In the genomic region with DNA sequence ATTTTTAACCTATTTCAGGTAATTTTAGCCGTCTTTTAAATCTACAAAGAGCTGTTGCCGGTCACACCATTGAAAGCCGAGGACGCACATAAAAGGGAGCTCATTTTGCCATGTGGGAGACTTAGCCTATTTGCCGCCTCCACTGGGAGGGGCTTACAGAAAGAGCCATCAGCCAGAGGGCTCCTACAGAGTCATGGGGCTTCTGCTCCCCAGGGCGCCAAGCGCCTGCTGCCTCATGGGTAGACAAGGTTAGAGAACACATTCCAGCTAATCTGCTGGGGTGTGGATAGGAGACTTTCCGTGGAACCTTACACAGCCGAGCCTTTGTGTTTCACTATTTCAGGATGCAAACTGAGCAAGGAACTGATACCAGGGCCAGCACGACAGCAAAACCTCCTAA, we compare ENCODE assay signal across 21 cellular contexts. TPM values are rescaled to one million over a fixed set of nuclear protein-coding genes. Genes with fewer than 3 reads are reported as not detected.
A peak's percentile ranks its signal among the peaks of the same experiment; 100 is the strongest.
DNase-seq lines count a peak whose midpoint lies in the region; ATAC-seq, FAIRE-seq and TF ChIP-seq lines count a peak whose summit lies in the region.
"Had no signal": no experiment of that assay in that cellular context is flagged by ENCODE, and none has a peak within 500 bp of the region (broad histone marks: within the 10 kb centered on the region; RNA-seq: fewer than 3 reads in every experiment).

No MANE protein-coding gene starts in this region.

- H3K4me1 Mint-ChIP-seq in GM23338, result no peaks in the 10 kb centered on the region
- H3K4me1 Mint-ChIP-seq in activated CD4-positive, alpha-beta T cell treated with anti-CD3 and anti-CD28 coated beads, Interleukin-2, amount 10 ng/mL, durations not matched to agents 24 days and 14 days, result no peaks in the 10 kb centered on the region

- H3K27me3 Mint-ChIP-seq in GM23338 (ENCODE audit: insufficient read depth, low read depth, poor library complexity), result no peaks in the 10 kb centered on the region
- no peaks in the 10 kb centered on the region for H3K27me3 Mint-ChIP-seq in activated CD4-positive, alpha-beta T cell treated with anti-CD3 and anti-CD28 coated beads, Interleukin-2, amount 10 ng/mL, durations not matched to agents 24 days and 14 days
- H3K27me3 Mint-ChIP-seq: CD4-positive, alpha-beta memory T cell had no signal

- no peak overlapping the region for H3K27ac Mint-ChIP-seq in GM23338
- no peak overlapping the region for H3K27ac Mint-ChIP-seq in activated CD4-positive, alpha-beta T cell treated with anti-CD3 and anti-CD28 coated beads, Interleukin-2, amount 10 ng/mL, durations not matched to agents 24 days and 14 days

- H3K4me3 ChIP-seq in GM23338 (no peak overlapping the region), H1 (ENCODE audit: extremely low read depth in 1 of 4, insufficient read depth in 2 of 4, low read depth in 3 of 4, low read length in 4 of 4) (no peak overlapping the region), left ventricle myocardium inferior (no peak overlapping the region), psoas muscle (no peak overlapping the region)
- H3K4me3 ChIP-seq: A549, BLaER1 had no signal

- POLR2A ChIA-PET in H1 (lab: Charles Lee; ENCODE audit: partially characterized antibody), result interaction anchor here (1.2 kb wide), 1 partner anchor 12 kb away, joined by 4 read pairs; a partner anchor contains a TSS

- H3K9me3 ChIP-seq in H1 (ENCODE audit: insufficient read depth in 2 of 2, low read depth in 1 of 2, low read length in 1 of 2) (peaks cover 0 to 3% of the 10 kb centered on the region in 2 experiments; a peak in 1 of 4 replicates), left ventricle myocardium inferior (replicated peaks) (no peaks in the 10 kb centered on the region), psoas muscle (no peaks in the 10 kb centered on the region)
- H3K9me3 ChIP-seq: A549, BLaER1, SK-N-SH had no signal

- DNase-seq in GM23338 (ENCODE audit: low spot score) (peak; percentile 40), H1 (ENCODE audit: low read depth in 1 of 2, low spot score in 2 of 2) (no peak), left ventricle myocardium inferior (peak; percentile 40), psoas muscle (no peak), NCI-H1436 treated with DMSO at 0.1 percent for 48 hours (lab: John Stamatoyannopoulos, UW) (no peak), kidney tubule cell (ENCODE audit: low spot score) (no peak)
- DNase-seq in activated CD4-positive, alpha-beta T cell treated with anti-CD3 and anti-CD28 coated beads, Interleukin-2, amount 10 ng/mL, durations not matched to agents 24 days and 14 days, result no peak
- DNase-seq: CD4-positive, alpha-beta memory T cell; DMS53; GOT3; KBM-7; NCI-H1105; NCI-H1694; NCI-H2081 treated with DMSO at 0.1 percent for 48 hours; NCI-H446 treated with DMSO at 0.1 percent for 48 hours; NCI-H69; SHP77; SK-N-SH had no signal

- H3K18ac ChIP-seq in H1 (ENCODE audit: extremely low read depth, low read length), result no peak overlapping the region

- no peak overlapping the region for H3K56ac ChIP-seq in H1 (replicated peaks; ENCODE audit: insufficient read length, low read depth, low read length)

- no peak overlapping the region for H2AK5ac ChIP-seq in H1 (ENCODE audit: low read depth, low read length)

- peaks cover 26% of the 10 kb centered on the region; the same call in 1 of the 2 replicates for H3K79me2 ChIP-seq in GM23338 (replicated peaks; ENCODE audit: insufficient read depth)
- peaks cover 0 to 3% of the 10 kb centered on the region in 2 experiments; a peak in 1 of 4 replicates for H3K79me2 ChIP-seq in H1 (ENCODE audit: control insufficient read depth in 1 of 2, insufficient read depth in 2 of 2, low read length in 2 of 2)

- H3K14ac ChIP-seq in H1 (ENCODE audit: insufficient read length), result no peak overlapping the region

- no peak for TF ChIP-seq RAD21 in H1 (IDR thresholded peaks at IDR 0.05 in 1 of 2, conservative IDR thresholded peaks at IDR 0.05 in 1 of 2; ENCODE audit: low read depth in 2 of 2, low read length in 2 of 2)

- H3K4me2 ChIP-seq in GM23338 (no peak overlapping the region), H1 (ENCODE audit: insufficient read depth in 1 of 2, low read depth in 2 of 2, low read length in 2 of 2) (no peak overlapping the region; a peak in 1 of 4 replicates)
- H3K4me2 ChIP-seq: A549, BLaER1, SK-N-SH had no signal

- no peak for TF ChIP-seq CTCF in GM23338 (conservative IDR thresholded peaks at IDR 0.05; ENCODE audit: low read depth in 2 of 2)
- TF ChIP-seq CTCF in H1 (IDR thresholded peaks at IDR 0.05; ENCODE audit: control extremely low read depth in 1 of 3, insufficient read depth in 1 of 3, low read depth in 1 of 3, low read length in 3 of 3), result no peak
- no peak for TF ChIP-seq CTCF in left ventricle myocardium inferior (IDR thresholded peaks at IDR 0.05; ENCODE audit: borderline replicate concordance)
- TF ChIP-seq CTCF in psoas muscle (IDR thresholded peaks at IDR 0.05), result no peak

- no peak overlapping the region for H3K23ac ChIP-seq in H1 (ENCODE audit: insufficient read length)

- no peak overlapping the region for H3K4ac ChIP-seq in H1 (replicated peaks; ENCODE audit: insufficient read length, low read depth, low read length)

- peaks cover 2% of the 10 kb centered on the region; the same call in 1 of the 2 replicates for H3K23me2 ChIP-seq in H1 (ENCODE audit: low read depth, low read length)

- H4K5ac ChIP-seq in H1 (ENCODE audit: insufficient read length, low read depth, low read length), result no peak overlapping the region

- H2BK120ac ChIP-seq in H1 (replicated peaks; ENCODE audit: low read depth, low read length), result no peak overlapping the region

- no peak overlapping the region for H2BK20ac ChIP-seq in H1 (ENCODE audit: low read length)

- H3K36me3 ChIP-seq in GM23338 (ENCODE audit: insufficient read depth) (peaks cover 8% of the 10 kb centered on the region), H1 (ENCODE audit: control insufficient read depth in 2 of 4, insufficient read depth in 4 of 4, low read length in 3 of 4) (peaks cover 0 to 6% (median 2%) of the 10 kb centered on the region in 4 experiments; a peak in 2 of 8 replicates), left ventricle myocardium inferior (peaks cover 34% of the 10 kb centered on the region), psoas muscle (ENCODE audit: insufficient read depth in 1 of 2, low read depth in 1 of 2) (peaks cover 0 to 25% of the 10 kb centered on the region in 2 donors)

- H2AFZ ChIP-seq in GM23338 (no peak overlapping the region), H1 (ENCODE audit: low read length) (no peak overlapping the region)

- TF ChIP-seq POLR2A in H1 (IDR thresholded peaks at IDR 0.05; ENCODE audit: control extremely low read depth in 1 of 2, low read depth in 2 of 2, low read length in 2 of 2), result no peak

- H4K8ac ChIP-seq in H1 (ENCODE audit: extremely low read depth, insufficient read depth, low read length), result no peak overlapping the region

- no peak overlapping the region for H2BK5ac ChIP-seq in H1 (ENCODE audit: low read depth, low read length)

- ATAC-seq in GM23338 (peak; percentile 87), psoas muscle (peak in 1 of 4 donors; percentile 40)
- ATAC-seq: A549 had no signal

- TF ChIP-seq EP300 in H1 (IDR thresholded peaks at IDR 0.05; ENCODE audit: borderline replicate concordance in 1 of 2, low read depth in 2 of 2, low read length in 2 of 2), result no peak

- H3K9me3 Mint-ChIP-seq in GM23338, result no peaks in the 10 kb centered on the region; the same call in 2 of the 3 replicates
- H3K9me3 Mint-ChIP-seq in activated CD4-positive, alpha-beta T cell treated with anti-CD3 and anti-CD28 coated beads, Interleukin-2, amount 10 ng/mL, durations not matched to agents 24 days and 14 days, result no peaks in the 10 kb centered on the region
- H3K9me3 Mint-ChIP-seq: CD4-positive, alpha-beta memory T cell had no signal

- peaks cover 9% of the 10 kb centered on the region for H3K79me1 ChIP-seq in H1 (ENCODE audit: low read depth, low read length)

- no peaks in the 10 kb centered on the region for H3K9me2 ChIP-seq in GM23338 (ENCODE audit: insufficient read depth)
- H3K9me2 ChIP-seq: SK-N-SH had no signal

- no peaks in the 10 kb centered on the region for H3K27me3 ChIP-seq in GM23338 (ENCODE audit: insufficient read depth)
- H3K27me3 ChIP-seq in H1 (replicated peaks in 1 of 4; ENCODE audit: control insufficient read depth in 3 of 4, extremely low read depth in 1 of 4, insufficient read depth in 3 of 4, low read length in 3 of 4), result no peaks in the 10 kb centered on the region
- no peaks in the 10 kb centered on the region for H3K27me3 ChIP-seq in left ventricle myocardium inferior (ENCODE audit: low read depth)
- H3K27me3 ChIP-seq in psoas muscle (ENCODE audit: insufficient read depth in 3 of 3, low read length in 2 of 3), result no peaks in the 10 kb centered on the region
- H3K27me3 ChIP-seq: BLaER1 had no signal

- H4K91ac ChIP-seq in H1 (replicated peaks; ENCODE audit: insufficient read length, low read length), result no peak overlapping the region

- H3K36me3 Mint-ChIP-seq in GM23338 (ENCODE audit: low read depth), result peaks cover 25% of the 10 kb centered on the region
- H3K36me3 Mint-ChIP-seq in activated CD4-positive, alpha-beta T cell treated with anti-CD3 and anti-CD28 coated beads, Interleukin-2, amount 10 ng/mL, durations not matched to agents 24 days and 14 days (ENCODE audit: low read depth), result peaks cover 23% of the 10 kb centered on the region

- H2BK15ac ChIP-seq in H1 (ENCODE audit: low read length), result no peak overlapping the region

- H3K27ac ChIP-seq in GM23338 (ENCODE audit: low read depth) (no peak overlapping the region), H1 (ENCODE audit: low read depth, low read length) (no peak overlapping the region), left ventricle myocardium inferior (replicated peaks) (peak overlapping the region; percentile 72), psoas muscle (peak overlapping the region; percentile 70)
- H3K27ac ChIP-seq: A549, BLaER1 had no signal

- no peaks in the 10 kb centered on the region for H3F3A ChIP-seq in GM23338 (replicated peaks; ENCODE audit: low read depth)

- FAIRE-seq in H1 (lab: Jason Lieb, UNC), result no peak
- FAIRE-seq: A549, RCC 7860 had no signal

- CTCF ChIA-PET in H1 (lab: Charles Lee; ENCODE audit: partially characterized antibody), result interaction anchor here (0.5 to 0.7 kb wide), 2 partner anchors 44 to 313 kb away, joined by 3 read pairs; no protein-coding TSS in a partner anchor

- WGBS in H1 (ENCODE audit: extremely low coverage in 1 of 2, insufficient coverage in 1 of 2, insufficient read length in 1 of 2, insufficient replicate concordance in 2 of 2, low coverage in 1 of 2, low lambda C conversion rate in 2 of 2, missing lambda C conversion rate in 1 of 2), 2 experiments, result 83% methylated on average over 10 of the region's 10 CpGs; no CpG with 5 or more reads in 1 of the 2 experiments
- WGBS in psoas muscle, 3 donors, result 75 to 91% (median 79%) methylated on average over 10 of the region's 10 CpGs

- intact Hi-C loops in left ventricle myocardium inferior (cut with micrococcal nuclease) (no loop called here), psoas muscle (cut with DNase I) (no loop called here)
- intact Hi-C loops in activated CD4-positive, alpha-beta T cell treated with anti-CD3 and anti-CD28 coated beads, Interleukin-2, amount 10 ng/mL, durations not matched to agents 24 days and 14 days (cut with micrococcal nuclease), result no loop called here

- no peaks in the 10 kb centered on the region for H4K20me1 ChIP-seq in GM23338 (replicated peaks; ENCODE audit: insufficient read depth)
- peaks cover 1 to 15% of the 10 kb centered on the region in 2 experiments for H4K20me1 ChIP-seq in H1 (replicated peaks in 1 of 2; ENCODE audit: control insufficient read depth in 1 of 2, insufficient read depth in 2 of 2, low read length in 2 of 2)

- H3K4me3 Mint-ChIP-seq in GM23338, result no peak overlapping the region
- H3K4me3 Mint-ChIP-seq in activated CD4-positive, alpha-beta T cell treated with anti-CD3 and anti-CD28 coated beads, Interleukin-2, amount 10 ng/mL, durations not matched to agents 24 days and 14 days, result no peak overlapping the region
- H3K4me3 Mint-ChIP-seq: CD4-positive, alpha-beta memory T cell had no signal

- no peak overlapping the region for H3K9ac ChIP-seq in H1 (replicated peaks in 1 of 4; ENCODE audit: extremely low read depth in 1 of 4, low read depth in 3 of 4, low read length in 3 of 4)
- H3K9ac ChIP-seq: BLaER1, SK-N-SH had no signal

- no peak overlapping the region for H2BK12ac ChIP-seq in H1 (ENCODE audit: low read depth, low read length)

- H3K4me1 ChIP-seq in GM23338 (ENCODE audit: insufficient read depth), result no peaks in the 10 kb centered on the region
- H3K4me1 ChIP-seq in H1 (replicated peaks in 1 of 4; ENCODE audit: control insufficient read depth in 3 of 4, insufficient read depth in 4 of 4, low read length in 3 of 4), result peaks cover 0 to 3% (median under 1%) of the 10 kb centered on the region in 4 experiments; a peak in 2 of 7 replicates
- peaks cover 72% of the 10 kb centered on the region for H3K4me1 ChIP-seq in left ventricle myocardium inferior
- H3K4me1 ChIP-seq in psoas muscle, result peaks cover 47% of the 10 kb centered on the region
- H3K4me1 ChIP-seq: A549, BLaER1 had no signal

RNA-seq across cellular contexts. Expression of a gene that starts 12.6 kb away (rescaled TPM):
- total RNA-seq in GM23338 (2014; rRNA removed; shearing (Covaris generic)), result 76.1 and 104 TPM in 2 replicates
- polyA plus RNA-seq in GM23338 (2016; fragmentation: Nextera tagmentation; extraction: Ambion mirVana) (25.7 and 33.8 TPM in 2 replicates), H1 (2011; rRNA removed) (21.4 and 24.6 TPM in 2 replicates), psoas muscle (10 to 100 TPM; 11.7 to 37.8 (median 17.4) TPM)
- 55.1 and 57.8 TPM in 2 replicates for total RNA-seq in H1 (2021; fragmentation: NEBNext Ultra II Directional; extraction: Animal tissue kit (Norgen Biotek cat#: 25700))
- 44.6 TPM for polyA plus RNA-seq in H1 (2011; cell fraction: cytosol; rRNA removed)
- polyA plus RNA-seq in H1 (2011; cell fraction: nucleus; rRNA removed), result 23.3 TPM
- polyA plus RNA-seq in H1 (2012, experiment 1 of 2), result 39.3 to 55.1 TPM (median 48.2 TPM) in 4 replicates
- 3.9 TPM for polyA plus RNA-seq in H1 (2012, experiment 2 of 2)
- 28.9 TPM for polyA plus RNA-seq in H1 (2013, experiment 1 of 2)
- polyA plus RNA-seq in H1 (2013, experiment 2 of 2), result 28.7 TPM
- 33.6 and 34.0 TPM in 2 replicates for polyA minus RNA-seq in H1 (2011; rRNA and poly(A)+ RNA removed)
- polyA minus RNA-seq in H1 (2011; cell fraction: cytosol; rRNA and poly(A)+ RNA removed), result 25.6 TPM
- 23.9 TPM for polyA minus RNA-seq in H1 (2011; cell fraction: nucleus; rRNA and poly(A)+ RNA removed)
- total RNA-seq in left ventricle myocardium inferior (62.9 TPM), psoas muscle (10 to 100 TPM; 37.7 to 47.3 (median 41.7) TPM)
- total RNA-seq in activated CD4-positive, alpha-beta T cell treated with anti-CD3 and anti-CD28 coated beads, Interleukin-2, amount 10 ng/mL, durations not matched to agents 24 days and 14 days, result 34.6 TPM in 2 replicates

Comparison
In these comparisons a context has a peak if more than half of its experiments do, and no peak if none do; other contexts are left out.
1. DNase-seq: peak in GM23338 (single experiment) and left ventricle myocardium inferior (single experiment); none in H1 (0 of 2), psoas muscle (0 of 2), NCI-H1436 treated with DMSO at 0.1 percent for 48 hours (single experiment), activated CD4-positive, alpha-beta T cell treated with anti-CD3 and anti-CD28 coated beads, Interleukin-2, amount 10 ng/mL, durations not matched to agents 24 days and 14 days (single experiment) and kidney tubule cell (single experiment).
2. H3K27ac ChIP-seq: peak in left ventricle myocardium inferior (single experiment) and psoas muscle (single experiment); none in GM23338 (single experiment) and H1 (single experiment).